In genomic region chr21:35827004-35827403, GRCh38 we compare ENCODE assay signal across 14 cellular contexts.
A peak's percentile ranks its signal among the peaks of the same experiment; 100 is the strongest.
DNase-seq lines count a peak whose midpoint lies in the region; ATAC-seq and TF ChIP-seq lines count a peak whose summit lies in the region.
"Had no signal": no experiment of that assay in that cellular context is flagged by ENCODE, and none has a peak within 500 bp of the region (broad histone marks: within the 10 kb centered on the region; RNA-seq: fewer than 3 reads in every experiment).

No MANE protein-coding gene starts in this region.

- H3K4me3 ChIP-seq in HCT116 (replicated peaks in 1 of 2; ENCODE audit: low read depth in 1 of 2, low read length in 2 of 2) = no peak overlapping the region
- H3K4me3 ChIP-seq: HAP-1 had no signal

- no peaks in the 10 kb centered on the region for H3K27me3 ChIP-seq in HCT116 (ENCODE audit: insufficient read depth, low read length)

- POLR2A ChIA-PET in HCT116 (lab: Charles Lee) (no interaction called here), GM10248 (lab: Yijun Ruan, JAX) (no interaction called here)
- POLR2A ChIA-PET in activated CD4-positive, alpha-beta T cell treated with anti-CD3 and anti-CD28 coated beads for 36 hours (lab: Charles Lee) = no interaction called here

- in situ Hi-C loops in SK-MEL-5 (cut with HindIII; ENCODE audit: low pct_unique_long_range_greater_than_20kb, low sequenced_read_pairs) = no loop called here

- H3K27ac Mint-ChIP-seq in activated CD4-positive, alpha-beta T cell treated with anti-CD3 and anti-CD28 coated beads for 36 hours = no peak overlapping the region
- H3K27ac Mint-ChIP-seq: CD4-positive, alpha-beta memory T cell had no signal

- intact Hi-C loops in HCT116 (cut with micrococcal nuclease) = no loop called here
- intact Hi-C loops in activated CD4-positive, alpha-beta T cell treated with anti-CD3 and anti-CD28 coated beads for 36 hours (cut with DNase I, micrococcal nuclease) = no loop called here

- peak; percentile 60 for ATAC-seq in HCT116
- ATAC-seq in activated CD4-positive, alpha-beta T cell treated with anti-CD3 and anti-CD28 coated beads for 36 hours = no peak

- H3K36me3 Mint-ChIP-seq in activated CD4-positive, alpha-beta T cell treated with anti-CD3 and anti-CD28 coated beads for 36 hours (ENCODE audit: low read depth) = no peaks in the 10 kb centered on the region
- H3K36me3 Mint-ChIP-seq: CD4-positive, alpha-beta memory T cell had no signal

- DNase-seq in COLO829 (ENCODE audit: low spot score) (peak; percentile 54), HCT116 (ENCODE audit: low read depth, low spot score) (peak; percentile 23), SK-MEL-5 (ENCODE audit: low read depth, low spot score) (peak; percentile 48), NCI-H526 treated with DMSO at 0.1 percent for 48 hours (lab: John Stamatoyannopoulos, UW) (no peak), GM10248 (ENCODE audit: extremely low spot score) (no peak)
- no peak for DNase-seq in activated CD4-positive, alpha-beta T cell treated with anti-CD3 and anti-CD28 coated beads for 36 hours
- DNase-seq: C1 segment of cervical spinal cord; Caco-2; CD4-positive, alpha-beta memory T cell; DMS79; EL; GDM1; GOT3 had no signal

- H3K4me1 Mint-ChIP-seq in activated CD4-positive, alpha-beta T cell treated with anti-CD3 and anti-CD28 coated beads for 36 hours = peaks cover 2% of the 10 kb centered on the region

- H3K9me2 ChIP-seq in HCT116 (ENCODE audit: insufficient read depth) = no peaks in the 10 kb centered on the region

- CTCF ChIA-PET in HCT116 (lab: Charles Lee) (no interaction called here), GM10248 (lab: Yijun Ruan, JAX) (interaction anchor here (0.6 kb wide), 1 partner anchor 13 kb away, joined by 3 read pairs; no protein-coding TSS in a partner anchor)
- CTCF ChIA-PET in activated CD4-positive, alpha-beta T cell treated with anti-CD3 and anti-CD28 coated beads for 36 hours (lab: Charles Lee) = no interaction called here

- no peak overlapping the region for H2AFZ ChIP-seq in HCT116 (ENCODE audit: low read depth, low read length, poor library complexity, severe bottlenecking)

- no peak for TF ChIP-seq RAD21 in HCT116 (IDR thresholded peaks at IDR 0.05; ENCODE audit: low read depth)

- TF ChIP-seq CTCF in HCT116 (IDR thresholded peaks at IDR 0.05 in 2 of 3, conservative IDR thresholded peaks at IDR 0.05 in 1 of 3; ENCODE audit: borderline replicate concordance in 1 of 3, insufficient read depth in 1 of 3, low read depth in 2 of 3, low read length in 2 of 3) = no peak
- no peak for TF ChIP-seq CTCF in GM10248 (IDR thresholded peaks at IDR 0.05; ENCODE audit: control extremely low read depth, extremely low read depth, low read depth, missing control alignments)

- H3K4me2 ChIP-seq in HCT116 (ENCODE audit: low read length) = no peak overlapping the region

- no peak overlapping the region for H3K9ac ChIP-seq in HCT116 (ENCODE audit: low read length)

- RAD21 ChIA-PET in HCT116 (lab: Charles Lee; ENCODE audit: low non-redundant PET in 1 of 2, low total read pairs in 2 of 2, uncharacterized antibody in 2 of 2, unreplicated experiment in 2 of 2) = no interaction called here

- no TSS peak for BruUV-seq in HCT116 (replicated peaks; lab: Mats Ljungman, UMichigan)

- TF ChIP-seq POLR2A in HCT116 (IDR thresholded peaks at IDR 0.05; ENCODE audit: borderline replicate concordance, extremely low read depth, insufficient read depth, insufficient read length) = no peak

- no peaks in the 10 kb centered on the region for H3K36me3 ChIP-seq in HCT116 (ENCODE audit: control insufficient read depth in 1 of 2, insufficient read depth in 2 of 2, low read length in 2 of 2)
- H3K36me3 ChIP-seq: HAP-1 had no signal

- H3K9me3 Mint-ChIP-seq in activated CD4-positive, alpha-beta T cell treated with anti-CD3 and anti-CD28 coated beads for 36 hours (ENCODE audit: low read depth) = peaks cover under 1% of the 10 kb centered on the region

- H4K20me1 ChIP-seq in HCT116 (ENCODE audit: insufficient read depth) = no peaks in the 10 kb centered on the region

- H3K79me2 ChIP-seq in HCT116 (ENCODE audit: insufficient read depth, low read length) = no peaks in the 10 kb centered on the region

- no peaks in the 10 kb centered on the region for H3K9me3 ChIP-seq in HCT116 (ENCODE audit: control insufficient read depth in 1 of 2, insufficient read depth in 1 of 2, low read depth in 1 of 2, low read length in 2 of 2)
- H3K9me3 ChIP-seq: Caco-2, HAP-1 had no signal

- peaks cover 22 to 31% of the 10 kb centered on the region in 2 experiments for H3K4me1 ChIP-seq in HCT116 (ENCODE audit: control insufficient read depth in 1 of 2, insufficient read depth in 2 of 2, low read length in 2 of 2)
- H3K4me1 ChIP-seq: Caco-2, HAP-1 had no signal

- peaks cover 29% of the 10 kb centered on the region for H3K27me3 Mint-ChIP-seq in activated CD4-positive, alpha-beta T cell treated with anti-CD3 and anti-CD28 coated beads for 36 hours

- H3K27ac ChIP-seq in HCT116 (ENCODE audit: low read depth, low read length) = no peak overlapping the region

- no peak overlapping the region for H3K4me3 Mint-ChIP-seq in activated CD4-positive, alpha-beta T cell treated with anti-CD3 and anti-CD28 coated beads for 36 hours
- H3K4me3 Mint-ChIP-seq: CD4-positive, alpha-beta memory T cell had no signal

TF ChIP-seq in HCT116, 20 proteins besides CTCF, POLR2A, EP300 and RAD21:
- TF ChIP-seq EZH2 (IDR thresholded peaks at IDR 0.05) (no peak), CBX3 (IDR thresholded peaks at IDR 0.05; ENCODE audit: low read depth) (no peak), ZBTB33 (IDR thresholded peaks at IDR 0.05; ENCODE audit: extremely low read depth, insufficient replicate concordance, low read length) (no peak), ELF1 (IDR thresholded peaks at IDR 0.05; ENCODE audit: borderline replicate concordance, low read depth) (no peak), TCF7L2 (IDR thresholded peaks at IDR 0.05; ENCODE audit: borderline replicate concordance, extremely low read depth, insufficient read depth, insufficient read length) (no peak), POLR2AphosphoS5 (IDR thresholded peaks at IDR 0.05; ENCODE audit: low read depth, low read length) (no peak), EGR1 (IDR thresholded peaks at IDR 0.05; ENCODE audit: low read depth) (no peak), ZNF274 (IDR thresholded peaks at IDR 0.05; ENCODE audit: low read depth, low read length) (no peak), FOSL1 (IDR thresholded peaks at IDR 0.05; ENCODE audit: low read depth) (no peak), EZH2phosphoT487 (IDR thresholded peaks at IDR 0.05; ENCODE audit: borderline replicate concordance) (no peak), YY1 (IDR thresholded peaks at IDR 0.05; ENCODE audit: extremely low read depth, insufficient replicate concordance, low read depth, low read length) (no peak)
- TF ChIP-seq, protein P1, sequence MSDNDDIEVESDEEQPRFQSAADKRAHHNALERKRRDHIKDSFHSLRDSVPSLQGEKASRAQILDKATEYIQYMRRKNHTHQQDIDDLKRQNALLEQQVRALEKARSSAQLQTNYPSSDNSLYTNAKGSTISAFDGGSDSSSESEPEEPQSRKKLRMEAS (IDR thresholded peaks at IDR 0.05) = no peak
- TF ChIP-seq, protein P2, sequence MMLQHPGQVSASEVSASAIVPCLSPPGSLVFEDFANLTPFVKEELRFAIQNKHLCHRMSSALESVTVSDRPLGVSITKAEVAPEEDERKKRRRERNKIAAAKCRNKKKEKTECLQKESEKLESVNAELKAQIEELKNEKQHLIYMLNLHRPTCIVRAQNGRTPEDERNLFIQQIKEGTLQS (IDR thresholded peaks at IDR 0.05) = no peak

Comparison
In these comparisons a context has a peak if more than half of its experiments do, and no peak if none do; other contexts are left out.
1. DNase-seq: peak in COLO829 (single experiment), HCT116 (single experiment) and SK-MEL-5 (single experiment); none in activated CD4-positive, alpha-beta T cell treated with anti-CD3 and anti-CD28 coated beads for 36 hours (single experiment), NCI-H526 treated with DMSO at 0.1 percent for 48 hours (single experiment) and GM10248 (single experiment).